ENCODE assay signal across 33 cellular contexts in genomic region chr11:46755962-46756361, GRCh38. TPM values are rescaled to one million over a fixed set of nuclear protein-coding genes. Genes with fewer than 3 reads are reported as not detected.
A peak's percentile ranks its signal among the peaks of the same experiment; 100 is the strongest.
DNase-seq lines count a peak whose midpoint lies in the region; ATAC-seq, FAIRE-seq and TF ChIP-seq lines count a peak whose summit lies in the region.
"Had no signal": no experiment of that assay in that cellular context is flagged by ENCODE, and none has a peak within 500 bp of the region (broad histone marks: within the 10 kb centered on the region; RNA-seq: fewer than 3 reads in every experiment).

No MANE protein-coding gene starts in this region.

- peaks cover 0 to 2% (median 0%) of the 10 kb centered on the region in 7 donors for H3K9me3 Mint-ChIP-seq in CD4-positive, CD25-positive, alpha-beta regulatory T cell
- H3K9me3 Mint-ChIP-seq in activated T-helper 1 cell treated with anti-CD3 and anti-CD28 coated beads, Interleukin-12 subunit alpha, Interleukin-12 subunit beta, Interleukin-2, Interleukin-4 antibody, amounts not matched to agents 30 ng/mL and 10 ng/mL and 1 ng/mL, durations not matched to agents 14 hours and 24 hours and 36 hours = no peaks in the 10 kb centered on the region
- H3K9me3 Mint-ChIP-seq: activated B cell treated with CpG ODN at 0.5 μM for 24 hours; activated naive CD4-positive, alpha-beta T cell treated with anti-CD3 and anti-CD28 coated beads, Interleukin-2, amount 50 U/mL, for 24 hours; memory B cell; stimulated activated memory B cell treated with anti-CD40 and anti-IgM and Interleukin-4, amounts not matched to agents 10 μg/mL and 1 μg/mL and 100 μg/mL, for 72 hours had no signal

- no peak for FAIRE-seq in keratinocyte (lab: Jason Lieb, UNC)
- FAIRE-seq: bronchial epithelial cell, colon, K562, urothelium cell line had no signal

- intact Hi-C loops in activated T-helper 1 cell treated with anti-CD3 and anti-CD28 coated beads, Interleukin-12 subunit alpha, Interleukin-12 subunit beta, Interleukin-2, Interleukin-4 antibody, amounts not matched to agents 30 ng/mL and 10 ng/mL and 1 ng/mL, durations not matched to agents 14 hours and 24 hours and 36 hours (cut with micrococcal nuclease) = no loop called here

- no peak overlapping the region for H3K4me2 ChIP-seq in keratinocyte (ENCODE audit: control insufficient read depth, extremely low read depth, insufficient read depth, low read depth, low read length)

- no peaks in the 10 kb centered on the region for H4K20me1 ChIP-seq in keratinocyte (ENCODE audit: control insufficient read depth, extremely low read depth, insufficient read depth, low read length)

- peaks cover 75% of the 10 kb centered on the region for H3K36me3 ChIP-seq in CD4-positive, CD25-positive, alpha-beta regulatory T cell (ENCODE audit: control insufficient read depth, insufficient read depth, low read length)
- peaks cover 26 to 41% of the 10 kb centered on the region in 2 experiments for H3K36me3 ChIP-seq in keratinocyte (ENCODE audit: control insufficient read depth in 2 of 2, extremely low read depth in 1 of 2, insufficient read depth in 2 of 2, low read length in 2 of 2)

- no peaks in the 10 kb centered on the region for H3K4me1 ChIP-seq in CD4-positive, CD25-positive, alpha-beta regulatory T cell (ENCODE audit: control insufficient read depth, insufficient read depth, low read length, poor library complexity, severe bottlenecking)
- no peaks in the 10 kb centered on the region for H3K4me1 ChIP-seq in keratinocyte (ENCODE audit: control insufficient read depth, extremely low read depth, insufficient read depth, low read length)
- H3K4me1 ChIP-seq: heart right ventricle, prostate gland, testis had no signal

- H3K27ac ChIP-seq in CD4-positive, CD25-positive, alpha-beta regulatory T cell (ENCODE audit: insufficient read depth, low read length, poor library complexity, severe bottlenecking) = no peak overlapping the region
- peak overlapping the region; percentile 39 for H3K27ac ChIP-seq in keratinocyte (ENCODE audit: control insufficient read depth, insufficient read depth, low read length)
- H3K27ac ChIP-seq: C4-2B, heart right ventricle, neutrophil, prostate gland, testis had no signal

- H3K4me3 Mint-ChIP-seq in CD4-positive, CD25-positive, alpha-beta regulatory T cell = no peak overlapping the region
- no peak overlapping the region for H3K4me3 Mint-ChIP-seq in activated T-helper 1 cell treated with anti-CD3 and anti-CD28 coated beads, Interleukin-12 subunit alpha, Interleukin-12 subunit beta, Interleukin-2, Interleukin-4 antibody, amounts not matched to agents 30 ng/mL and 10 ng/mL and 1 ng/mL, durations not matched to agents 14 hours and 24 hours and 36 hours
- H3K4me3 Mint-ChIP-seq: activated B cell treated with CpG ODN at 0.5 μM for 24 hours; activated naive CD4-positive, alpha-beta T cell treated with anti-CD3 and anti-CD28 coated beads, Interleukin-2, amount 50 U/mL, for 24 hours; memory B cell; stimulated activated memory B cell treated with anti-CD40 and anti-IgM and Interleukin-4, amounts not matched to agents 10 μg/mL and 1 μg/mL and 100 μg/mL, for 72 hours had no signal

- H3K4me3 ChIP-seq in CD4-positive, CD25-positive, alpha-beta regulatory T cell (ENCODE audit: low read depth, low read length) = no peak overlapping the region
- no peak overlapping the region for H3K4me3 ChIP-seq in keratinocyte (ENCODE audit: control insufficient read depth in 2 of 3, extremely low read depth in 1 of 3, insufficient read depth in 2 of 3, low read depth in 1 of 3, low read length in 3 of 3)
- H3K4me3 ChIP-seq: heart right ventricle, K562, prostate gland, testis had no signal

- peaks cover 0 to 6% (median 0%) of the 10 kb centered on the region in 4 donors for H3K4me1 Mint-ChIP-seq in CD4-positive, CD25-positive, alpha-beta regulatory T cell
- no peaks in the 10 kb centered on the region for H3K4me1 Mint-ChIP-seq in activated T-helper 1 cell treated with anti-CD3 and anti-CD28 coated beads, Interleukin-12 subunit alpha, Interleukin-12 subunit beta, Interleukin-2, Interleukin-4 antibody, amounts not matched to agents 30 ng/mL and 10 ng/mL and 1 ng/mL, durations not matched to agents 14 hours and 24 hours and 36 hours (ENCODE audit: low read depth)
- H3K4me1 Mint-ChIP-seq: activated B cell treated with CpG ODN at 0.5 μM for 24 hours; activated naive CD4-positive, alpha-beta T cell treated with anti-CD3 and anti-CD28 coated beads, Interleukin-2, amount 50 U/mL, for 24 hours; memory B cell; stimulated activated memory B cell treated with anti-CD40 and anti-IgM and Interleukin-4, amounts not matched to agents 10 μg/mL and 1 μg/mL and 100 μg/mL, for 72 hours had no signal

- H3K27me3 ChIP-seq in CD4-positive, CD25-positive, alpha-beta regulatory T cell (ENCODE audit: control insufficient read depth, insufficient read depth, low read length) = no peaks in the 10 kb centered on the region
- H3K27me3 ChIP-seq in keratinocyte (ENCODE audit: control insufficient read depth, extremely low read depth, insufficient read depth, low read length) = no peaks in the 10 kb centered on the region
- H3K27me3 ChIP-seq: heart right ventricle, neutrophil, testis had no signal

- H3K79me2 ChIP-seq in keratinocyte (ENCODE audit: control insufficient read depth, insufficient read depth, low read length) = no peaks in the 10 kb centered on the region

- DNase-seq in CD4-positive, CD25-positive, alpha-beta regulatory T cell = no peak
- peak; percentile 41 for DNase-seq in GF-D8 (lab: John Stamatoyannopoulos, UW)
- DNase-seq in activated T-helper 1 cell treated with anti-CD3 and anti-CD28 coated beads, Interleukin-12 subunit alpha, Interleukin-12 subunit beta, Interleukin-2, Interleukin-4 antibody, amounts not matched to agents 30 ng/mL and 10 ng/mL and 1 ng/mL, durations not matched to agents 14 hours and 24 hours and 36 hours (ENCODE audit: low spot score) = no peak
- DNase-seq in keratinocyte (ENCODE audit: low read depth, low spot score) = no peak
- DNase-seq in COLO668 (lab: John Stamatoyannopoulos, UW; ENCODE audit: unreplicated experiment) = no peak
- DNase-seq in activated CD4-positive, CD25-positive, alpha-beta regulatory T cell treated with anti-CD3 and anti-CD28 coated beads, Interleukin-2, amount 50 U/mL, for 72 hours = no peak
- DNase-seq: activated B cell treated with CpG ODN at 0.5 μM for 24 hours; activated CD4-positive, alpha-beta T cell treated with anti-CD3 and anti-CD28 coated beads, Interleukin-2, amount 50 U/mL, for 48 hours; activated T-cell treated with anti-CD3 and anti-CD28 coated beads, Interleukin-2, amount 50 U/mL, for 1 hour; effector CD8-positive, alpha-beta T cell; erythroblast; heart right ventricle; NCI-H2107; NCI-H446; NCI-H82; stimulated activated CD4-positive, alpha-beta T cell treated with anti-CD3 and anti-CD28 coated beads, Interleukin-4, amount 100 ng/mL, for 4 hours; testis had no signal

- no peaks in the 10 kb centered on the region for H3K9me1 ChIP-seq in keratinocyte (ENCODE audit: control insufficient read depth, extremely low read depth, insufficient read depth, low read length)

- no peak overlapping the region for H2AFZ ChIP-seq in keratinocyte (ENCODE audit: control insufficient read depth, low read length)

- H3K9ac ChIP-seq in keratinocyte (ENCODE audit: control insufficient read depth, extremely low read depth, insufficient read depth, low read length) = no peak overlapping the region

- no peak for TF ChIP-seq CTCF in keratinocyte (optimal IDR thresholded peaks at IDR 0.05 in 1 of 3, IDR thresholded peaks at IDR 0.05 in 1 of 3, conservative IDR thresholded peaks at IDR 0.05 in 1 of 3; ENCODE audit: extremely low read depth in 1 of 3, insufficient read depth in 2 of 3, low read length in 3 of 3)

- no peaks in the 10 kb centered on the region for H3K9me3 ChIP-seq in CD4-positive, CD25-positive, alpha-beta regulatory T cell (ENCODE audit: control insufficient read depth in 2 of 2, low read length in 2 of 2)
- H3K9me3 ChIP-seq in keratinocyte (ENCODE audit: control insufficient read depth, low read depth, low read length) = no peaks in the 10 kb centered on the region
- H3K9me3 ChIP-seq: heart right ventricle, neutrophil, prostate gland, testis had no signal

- dilution Hi-C loops in keratinocyte (cut with MboI; ENCODE audit: extremely low pct_ligation_motif_present, low sequenced_read_pairs) = no loop called here

- no peaks in the 10 kb centered on the region for H3K27me3 Mint-ChIP-seq in CD4-positive, CD25-positive, alpha-beta regulatory T cell
- no peaks in the 10 kb centered on the region for H3K27me3 Mint-ChIP-seq in activated T-helper 1 cell treated with anti-CD3 and anti-CD28 coated beads, Interleukin-12 subunit alpha, Interleukin-12 subunit beta, Interleukin-2, Interleukin-4 antibody, amounts not matched to agents 30 ng/mL and 10 ng/mL and 1 ng/mL, durations not matched to agents 14 hours and 24 hours and 36 hours (ENCODE audit: insufficient read depth)
- H3K27me3 Mint-ChIP-seq: activated B cell treated with CpG ODN at 0.5 μM for 24 hours; activated naive CD4-positive, alpha-beta T cell treated with anti-CD3 and anti-CD28 coated beads, Interleukin-2, amount 50 U/mL, for 24 hours; memory B cell; stimulated activated memory B cell treated with anti-CD40 and anti-IgM and Interleukin-4, amounts not matched to agents 10 μg/mL and 1 μg/mL and 100 μg/mL, for 72 hours had no signal

- H3K36me3 Mint-ChIP-seq in CD4-positive, CD25-positive, alpha-beta regulatory T cell = peaks cover 60% of the 10 kb centered on the region
- H3K36me3 Mint-ChIP-seq in activated T-helper 1 cell treated with anti-CD3 and anti-CD28 coated beads, Interleukin-12 subunit alpha, Interleukin-12 subunit beta, Interleukin-2, Interleukin-4 antibody, amounts not matched to agents 30 ng/mL and 10 ng/mL and 1 ng/mL, durations not matched to agents 14 hours and 24 hours and 36 hours (ENCODE audit: low read depth) = peaks cover 55% of the 10 kb centered on the region

- H3K27ac Mint-ChIP-seq in CD4-positive, CD25-positive, alpha-beta regulatory T cell = peak overlapping the region; percentile 6 to 74 (median 28)
- H3K27ac Mint-ChIP-seq in activated T-helper 1 cell treated with anti-CD3 and anti-CD28 coated beads, Interleukin-12 subunit alpha, Interleukin-12 subunit beta, Interleukin-2, Interleukin-4 antibody, amounts not matched to agents 30 ng/mL and 10 ng/mL and 1 ng/mL, durations not matched to agents 14 hours and 24 hours and 36 hours = peak overlapping the region; percentile 6
- H3K27ac Mint-ChIP-seq: activated B cell treated with CpG ODN at 0.5 μM for 24 hours; activated naive CD4-positive, alpha-beta T cell treated with anti-CD3 and anti-CD28 coated beads, Interleukin-2, amount 50 U/mL, for 24 hours; memory B cell; stimulated activated memory B cell treated with anti-CD40 and anti-IgM and Interleukin-4, amounts not matched to agents 10 μg/mL and 1 μg/mL and 100 μg/mL, for 72 hours had no signal

- ATAC-seq in CD4-positive, CD25-positive, alpha-beta regulatory T cell (ENCODE audit: low read depth in 2 of 2) = no peak
- ATAC-seq in HG03159 (IDR thresholded peaks at IDR 0.05; ENCODE audit: unreplicated experiment) = no peak
- ATAC-seq: heart right ventricle; K562; SK-N-SH treated with all-trans-retinoic acid at 6 μM for 48 hours; stimulated activated memory B cell treated with anti-CD40 and anti-IgM and Interleukin-4, amounts not matched to agents 10 μg/mL and 1 μg/mL and 100 μg/mL, for 72 hours had no signal

RNA-seq across cellular contexts. Expression of gene F2, which starts 36.9 kb away (rescaled TPM):
- total RNA-seq in CD4-positive, CD25-positive, alpha-beta regulatory T cell = not detected
- polyA plus RNA-seq in CD4-positive, CD25-positive, alpha-beta regulatory T cell = not detected
- not detected in 2 replicates for total RNA-seq in activated T-helper 1 cell treated with anti-CD3 and anti-CD28 coated beads, Interleukin-12 subunit alpha, Interleukin-12 subunit beta, Interleukin-2, Interleukin-4 antibody, amounts not matched to agents 30 ng/mL and 10 ng/mL and 1 ng/mL, durations not matched to agents 14 hours and 24 hours and 36 hours
- polyA plus RNA-seq in keratinocyte = not detected in 3 replicates
- not detected for polyA plus RNA-seq in keratinocyte (2011; ENCODE audit: low read depth)
- not detected in 2 replicates for polyA plus RNA-seq in keratinocyte (2011; cell fraction: cytosol; rRNA removed)
- polyA plus RNA-seq in keratinocyte (2011; cell fraction: nucleus; rRNA removed) = 0.10 TPM in 1 of 2 replicates, not detected in the other
- polyA plus RNA-seq in keratinocyte (2012; ENCODE audit: low replicate concordance) = not detected in 2 replicates
- polyA minus RNA-seq in keratinocyte = 0.58 TPM in 1 of 3 replicates, not detected in the others
- not detected for polyA minus RNA-seq in keratinocyte (2011; cell fraction: cytosol; rRNA and poly(A)+ RNA removed)
- polyA minus RNA-seq in keratinocyte (2011; cell fraction: nucleus; rRNA and poly(A)+ RNA removed) = 0.85 TPM in 1 of 2 replicates, not detected in the other
- total RNA-seq: activated B cell treated with CpG ODN at 0.5 μM for 24 hours, Daoy, fibroblast of villous mesenchyme, HT1080, myocyte had no signal
- polyA plus RNA-seq: K562 had no signal

RNA-seq across cellular contexts. Expression of gene ZNF408, which starts 55.1 kb away (rescaled TPM):
- 12.4 TPM for total RNA-seq in CD4-positive, CD25-positive, alpha-beta regulatory T cell
- polyA plus RNA-seq in CD4-positive, CD25-positive, alpha-beta regulatory T cell = 10 to 100 TPM in 1 of 4 donors, 1 to 10 TPM in 3; 6.3 to 12.9 (median 8.0) TPM
- 12.9 and 13.9 TPM in 2 replicates for total RNA-seq in activated T-helper 1 cell treated with anti-CD3 and anti-CD28 coated beads, Interleukin-12 subunit alpha, Interleukin-12 subunit beta, Interleukin-2, Interleukin-4 antibody, amounts not matched to agents 30 ng/mL and 10 ng/mL and 1 ng/mL, durations not matched to agents 14 hours and 24 hours and 36 hours
- 4.0 to 8.1 TPM (median 5.0 TPM) in 3 replicates for polyA plus RNA-seq in keratinocyte
- polyA plus RNA-seq in keratinocyte (2011; ENCODE audit: low read depth) = 2.3 TPM
- 2.6 and 5.2 TPM in 2 replicates for polyA plus RNA-seq in keratinocyte (2011; cell fraction: cytosol; rRNA removed)
- 8.1 and 9.8 TPM in 2 replicates for polyA plus RNA-seq in keratinocyte (2011; cell fraction: nucleus; rRNA removed)
- polyA plus RNA-seq in keratinocyte (2012; ENCODE audit: low replicate concordance) = 8.5 and 9.7 TPM in 2 replicates
- polyA minus RNA-seq in keratinocyte = 3.7 to 14.4 TPM (median 4.3 TPM) in 3 replicates
- 7.9 TPM for polyA minus RNA-seq in keratinocyte (2011; cell fraction: cytosol; rRNA and poly(A)+ RNA removed)
- 5.7 and 6.8 TPM in 2 replicates for polyA minus RNA-seq in keratinocyte (2011; cell fraction: nucleus; rRNA and poly(A)+ RNA removed)

RNA-seq across cellular contexts. Expression of gene ARHGAP1, which starts 55.5 kb away (rescaled TPM):
- total RNA-seq in CD4-positive, CD25-positive, alpha-beta regulatory T cell = 72.5 TPM
- 10 to 100 TPM; 46.6 to 63.6 (median 51.1) TPM for polyA plus RNA-seq in CD4-positive, CD25-positive, alpha-beta regulatory T cell
- total RNA-seq in activated T-helper 1 cell treated with anti-CD3 and anti-CD28 coated beads, Interleukin-12 subunit alpha, Interleukin-12 subunit beta, Interleukin-2, Interleukin-4 antibody, amounts not matched to agents 30 ng/mL and 10 ng/mL and 1 ng/mL, durations not matched to agents 14 hours and 24 hours and 36 hours = 69.8 and 71.7 TPM in 2 replicates
- polyA plus RNA-seq in keratinocyte = 19.5 to 27.4 TPM (median 22.8 TPM) in 3 replicates
- 14.4 TPM for polyA plus RNA-seq in keratinocyte (2011; ENCODE audit: low read depth)
- 32.9 and 43.9 TPM in 2 replicates for polyA plus RNA-seq in keratinocyte (2011; cell fraction: cytosol; rRNA removed)
- polyA plus RNA-seq in keratinocyte (2011; cell fraction: nucleus; rRNA removed) = 47.3 and 65.7 TPM in 2 replicates
- 41.7 and 60.4 TPM in 2 replicates for polyA plus RNA-seq in keratinocyte (2012; ENCODE audit: low replicate concordance)
- 98.4 to 212 TPM (median 118 TPM) in 3 replicates for polyA minus RNA-seq in keratinocyte
- 63.3 TPM for polyA minus RNA-seq in keratinocyte (2011; cell fraction: cytosol; rRNA and poly(A)+ RNA removed)
- 42.8 and 67.6 TPM in 2 replicates for polyA minus RNA-seq in keratinocyte (2011; cell fraction: nucleus; rRNA and poly(A)+ RNA removed)
